34 cellular contexts compared by ENCODE assay signal in genomic region chr16:8417145-8417544, GRCh38.
"Had no signal": no experiment of that assay in that cellular context is flagged by ENCODE, and none has a peak within 500 bp of the region (broad histone marks: within the 10 kb centered on the region; RNA-seq: fewer than 3 reads in every experiment).

No MANE protein-coding gene starts in this region.

- H3K36me3 ChIP-seq: MG63 had no signal

- H3K4me3 ChIP-seq: MG63 had no signal

- H3K9me3 ChIP-seq: MG63 had no signal

- DNase-seq: Karpas-422, Kasumi-1, MG63, MM.1S, MV-4-11, NCI-H1048, NCI-H1092, NCI-H1092 treated with DMSO at 0.1 percent for 48 hours, NCI-H1105, NCI-H1105 treated with DMSO at 0.1 percent for 48 hours, NCI-H1417, NCI-H1417 treated with DMSO at 0.1 percent for 48 hours, NCI-H1436, NCI-H1436 treated with DMSO at 0.1 percent for 48 hours, NCI-H146, NCI-H1694, NCI-H1694 treated with DMSO at 0.1 percent for 48 hours, NCI-H187, NCI-H187 treated with DMSO at 0.1 percent for 48 hours, NCI-H1930, NCI-H2029, NCI-H2029 treated with DMSO at 0.1 percent for 48 hours, NCI-H2081, NCI-H2081 treated with DMSO at 0.1 percent for 48 hours, NCI-H2107, NCI-H2171, NCI-H2171 treated with DMSO at 0.1 percent for 48 hours, NCI-H2227 treated with DMSO at 0.1 percent for 48 hours, NCI-H226, NCI-H345, NCI-H446, NCI-H446 treated with DMSO at 0.1 percent for 48 hours, NCI-H510A, NCI-H510A treated with DMSO at 0.1 percent for 48 hours had no signal

- H3K27me3 ChIP-seq: MG63 had no signal
